ENCODE assay signal across 13 cellular contexts in the genomic region with DNA sequence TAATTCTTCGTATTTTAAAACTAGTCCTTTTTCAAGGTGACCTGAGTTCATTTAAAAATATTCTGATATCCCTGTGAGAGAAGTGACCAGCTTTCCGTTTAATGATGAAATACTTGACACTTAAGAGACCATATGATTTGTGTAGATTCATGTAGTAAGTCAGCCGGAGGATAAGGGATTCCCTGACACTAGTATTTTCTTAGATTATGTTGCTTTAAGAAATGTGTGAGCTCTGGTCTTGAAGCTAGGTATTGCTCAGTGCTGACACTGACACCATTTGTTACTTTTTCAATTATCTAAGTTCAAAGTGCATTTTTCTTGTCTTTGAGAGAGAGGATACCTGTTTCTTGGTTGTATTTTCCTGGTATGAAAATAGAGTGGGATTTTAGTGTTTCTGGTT. TPM values are rescaled to one million over a fixed set of nuclear protein-coding genes. Genes with fewer than 3 reads are reported as not detected.
DNase-seq lines count a peak whose midpoint lies in the region; ATAC-seq and TF ChIP-seq lines count a peak whose summit lies in the region.
"Had no signal": no experiment of that assay in that cellular context is flagged by ENCODE, and none has a peak within 500 bp of the region (broad histone marks: within the 10 kb centered on the region; RNA-seq: fewer than 3 reads in every experiment).

No MANE protein-coding gene starts in this region.

- H3K27ac ChIP-seq in OCI-LY1 (ENCODE audit: low read depth, low read length, poor library complexity, severe bottlenecking) (no peak overlapping the region), trophoblast cell (ENCODE audit: low read depth, low read length) (no peak overlapping the region), uterus (no peak overlapping the region)
- H3K27ac ChIP-seq: neutrophil, Peyer's patch had no signal

- H3K4ac ChIP-seq in trophoblast cell (ENCODE audit: low read depth, low read length): peak overlapping the region; percentile 27

- no peak for TF ChIP-seq CTCF in OCI-LY1 (IDR thresholded peaks at IDR 0.05; ENCODE audit: low read length)
- TF ChIP-seq CTCF in uterus (IDR thresholded peaks at IDR 0.05): no peak

- no peak overlapping the region for H3K23ac ChIP-seq in trophoblast cell (ENCODE audit: low read length)

- no peak overlapping the region for H3K18ac ChIP-seq in trophoblast cell (ENCODE audit: low read length)

- no peak overlapping the region for H4K12ac ChIP-seq in trophoblast cell (ENCODE audit: low read depth, low read length)

- H3K4me1 Mint-ChIP-seq in effector memory CD8-positive, alpha-beta T cell (ENCODE audit: low read depth in 2 of 2): peaks cover 38 to 48% of the 10 kb centered on the region in 2 donors

- TF ChIP-seq POLR2A in uterus (IDR thresholded peaks at IDR 0.05): no peak

- no peak overlapping the region for H3K4me3 ChIP-seq in OCI-LY1 (ENCODE audit: low read depth, low read length, poor library complexity, severe bottlenecking)
- H3K4me3 ChIP-seq in trophoblast cell (ENCODE audit: low read depth, low read length): no peak overlapping the region
- no peak overlapping the region for H3K4me3 ChIP-seq in uterus

- ATAC-seq in effector memory CD8-positive, alpha-beta T cell (replicated peaks): no peak
- ATAC-seq: activated CD4-positive, CD25-positive, alpha-beta regulatory T cell treated with anti-CD3 and anti-CD28 coated beads, Interleukin-2, amount 50 U/mL, for 24 hours had no signal

- peaks cover 50% of the 10 kb centered on the region for H3K4me1 ChIP-seq in OCI-LY1 (ENCODE audit: insufficient read depth, low read length, severe bottlenecking)
- no peaks in the 10 kb centered on the region for H3K4me1 ChIP-seq in trophoblast cell (ENCODE audit: control insufficient read depth in 1 of 2, insufficient read depth in 2 of 2, low read length in 2 of 2)
- H3K4me1 ChIP-seq in uterus: peaks cover 0 to 21% of the 10 kb centered on the region in 2 donors

- peaks cover 15% of the 10 kb centered on the region for H3K79me1 ChIP-seq in trophoblast cell (ENCODE audit: low read length)

- H3K9me3 ChIP-seq in OCI-LY1 (ENCODE audit: low read length) (no peaks in the 10 kb centered on the region), trophoblast cell (ENCODE audit: insufficient read depth, low read depth, low read length) (no peaks in the 10 kb centered on the region), uterus (no peaks in the 10 kb centered on the region)
- H3K9me3 ChIP-seq: neutrophil, Peyer's patch had no signal

- peak overlapping the region; percentile 30 for H3K4me2 ChIP-seq in OCI-LY1 (ENCODE audit: low read length)
- H3K4me2 ChIP-seq in trophoblast cell (ENCODE audit: low read length): no peak overlapping the region

- no peaks in the 10 kb centered on the region for H3K27me3 Mint-ChIP-seq in effector memory CD8-positive, alpha-beta T cell
- H3K27me3 Mint-ChIP-seq: activated naive CD4-positive, alpha-beta T cell treated with anti-CD3 and anti-CD28 coated beads, Interleukin-2, amount 10 ng/mL, durations not matched to agents 7 days and 5 days had no signal

- H2AK5ac ChIP-seq in trophoblast cell (ENCODE audit: low read length): no peak overlapping the region

- no peak overlapping the region for H3K14ac ChIP-seq in trophoblast cell (ENCODE audit: low read length)

- peaks cover 5% of the 10 kb centered on the region; the same call in 1 of the 2 replicates for H3K36me3 ChIP-seq in OCI-LY1 (ENCODE audit: insufficient read depth, low read length)
- peaks cover 6 to 8% of the 10 kb centered on the region in 2 experiments for H3K36me3 ChIP-seq in trophoblast cell (ENCODE audit: control insufficient read depth in 1 of 2, insufficient read depth in 2 of 2, low read length in 2 of 2)
- no peaks in the 10 kb centered on the region for H3K36me3 ChIP-seq in uterus

- H4K8ac ChIP-seq in trophoblast cell (ENCODE audit: low read depth, low read length): no peak overlapping the region

- no peak overlapping the region for H2BK12ac ChIP-seq in trophoblast cell (ENCODE audit: low read length)

- H3K79me2 ChIP-seq in OCI-LY1 (ENCODE audit: insufficient read depth, low read length) (peaks cover 93% of the 10 kb centered on the region), trophoblast cell (ENCODE audit: control insufficient read depth, insufficient read depth, low read length, poor library complexity) (peaks cover 21% of the 10 kb centered on the region)

- H3K4me3 Mint-ChIP-seq in effector memory CD8-positive, alpha-beta T cell: peak overlapping the region; percentile 12 to 60
- H3K4me3 Mint-ChIP-seq: activated naive CD4-positive, alpha-beta T cell treated with anti-CD3 and anti-CD28 coated beads, Interleukin-2, amount 10 ng/mL, durations not matched to agents 7 days and 5 days had no signal

- no peaks in the 10 kb centered on the region for H3K9me3 Mint-ChIP-seq in effector memory CD8-positive, alpha-beta T cell
- H3K9me3 Mint-ChIP-seq: activated naive CD4-positive, alpha-beta T cell treated with anti-CD3 and anti-CD28 coated beads, Interleukin-2, amount 10 ng/mL, durations not matched to agents 7 days and 5 days had no signal

- H3K36me3 Mint-ChIP-seq in effector memory CD8-positive, alpha-beta T cell (ENCODE audit: insufficient read depth): peaks cover 30% of the 10 kb centered on the region

- WGBS in trophoblast cell (ENCODE audit: extremely low coverage, insufficient coverage, insufficient read length): no CpG with 5 or more reads among the region's 3 CpGs

- H2BK5ac ChIP-seq in trophoblast cell (ENCODE audit: low read depth, low read length, poor library complexity): no peak overlapping the region

- H3K27me3 ChIP-seq in OCI-LY1 (ENCODE audit: insufficient read depth, low read length) (no peaks in the 10 kb centered on the region), trophoblast cell (ENCODE audit: insufficient read depth, low read length) (no peaks in the 10 kb centered on the region), uterus (no peaks in the 10 kb centered on the region)
- H3K27me3 ChIP-seq: neutrophil, Peyer's patch had no signal

- H4K20me1 ChIP-seq in OCI-LY1 (ENCODE audit: insufficient read depth, low read length): peaks cover 13% of the 10 kb centered on the region

- DNase-seq in SIG-M5 treated with dmso at 0.1 percent for 504 hours (lab: John Stamatoyannopoulos, UW; ENCODE audit: unreplicated experiment): peak; percentile 21
- no peak for DNase-seq in SIG-M5 (lab: John Stamatoyannopoulos, UW)
- no peak for DNase-seq in effector memory CD8-positive, alpha-beta T cell
- DNase-seq in trophoblast cell: no peak
- DNase-seq in amygdala (lab: John Stamatoyannopoulos, UW): no peak
- DNase-seq in uterus: no peak
- DNase-seq in NCI-H524 treated with DMSO at 0.1 percent for 48 hours (lab: John Stamatoyannopoulos, UW): no peak
- DNase-seq: activated naive CD4-positive, alpha-beta T cell treated with anti-CD3 and anti-CD28 coated beads, Interleukin-2, amount 10 ng/mL, durations not matched to agents 7 days and 5 days; Peyer's patch; stimulated activated CD4-positive, alpha-beta T cell treated with anti-CD3 and anti-CD28 coated beads, Interleukin-1b, Interleukin-23, amount 100 ng/mL, for 48 hours had no signal

- no peak overlapping the region for H2BK120ac ChIP-seq in trophoblast cell (ENCODE audit: insufficient read depth, low read length, poor library complexity)

- intact Hi-C loops in uterus (cut with DNase I; ENCODE audit: low total_unique reads): no loop called here

- H3K9me2 ChIP-seq in OCI-LY1 (ENCODE audit: low read depth, low read length): no peaks in the 10 kb centered on the region

- H3K9ac ChIP-seq in OCI-LY1 (ENCODE audit: low read length): no peak overlapping the region
- no peak overlapping the region for H3K9ac ChIP-seq in trophoblast cell (ENCODE audit: low read length)

- H2AFZ ChIP-seq in OCI-LY1 (ENCODE audit: low read length): no peak overlapping the region
- no peak overlapping the region for H2AFZ ChIP-seq in trophoblast cell (ENCODE audit: insufficient read depth, low read length, poor library complexity)

- no peak overlapping the region for H4K91ac ChIP-seq in trophoblast cell (ENCODE audit: low read depth, low read length)

- no peaks in the 10 kb centered on the region for H3F3A ChIP-seq in OCI-LY1 (ENCODE audit: insufficient read depth, low read length)

- no peak overlapping the region for H3K27ac Mint-ChIP-seq in effector memory CD8-positive, alpha-beta T cell
- H3K27ac Mint-ChIP-seq: activated naive CD4-positive, alpha-beta T cell treated with anti-CD3 and anti-CD28 coated beads, Interleukin-2, amount 10 ng/mL, durations not matched to agents 7 days and 5 days had no signal

RNA-seq across cellular contexts. Expression of a gene that starts 4.2 kb away (rescaled TPM):
- 22.3 and 23.5 TPM in 2 replicates for polyA plus RNA-seq in trophoblast cell (2013)
- 100 to 1,000 TPM in 1 of 4 donors, 10 to 100 TPM in 3; 49.7 to 108 (median 72.4) TPM for total RNA-seq in uterus
